Comparison of ENCODE assay signal across 8 cellular contexts in genomic region chr15:29090617-29091466, GRCh38.
DNase-seq lines count a peak whose midpoint lies in the region; ATAC-seq, FAIRE-seq and TF ChIP-seq lines count a peak whose summit lies in the region.

No MANE protein-coding gene starts in this region.

- H3K27ac ChIP-seq in pancreas: no peak overlapping the region

- H3K4me3 ChIP-seq in HFF-Myc (replicated peaks; ENCODE audit: low read depth, low read length): no peak overlapping the region
- no peak overlapping the region for H3K4me3 ChIP-seq in pancreas

- peak; percentile 36 for DNase-seq in CD1c-positive myeloid dendritic cell (ENCODE audit: extremely low spot score)
- DNase-seq in HFF-Myc (ENCODE audit: extremely low read depth, low read depth): no peak
- peak; percentile 69 for DNase-seq in activated CD4-positive, alpha-beta T cell treated with anti-CD3 and anti-CD28 coated beads for 48 hours
- peak; percentile 15 for DNase-seq in effector CD4-positive, alpha-beta T cell
- DNase-seq in pancreas: no peak

- ATAC-seq in pancreas (peak in 3 of 4 donors; percentile 24 to 49 (median 36)), HG03457 (IDR thresholded peaks at IDR 0.05; ENCODE audit: unreplicated experiment) (no peak), HG03045 (IDR thresholded peaks at IDR 0.05; ENCODE audit: unreplicated experiment) (no peak), HG03521 (IDR thresholded peaks at IDR 0.05; ENCODE audit: unreplicated experiment) (no peak)

- FAIRE-seq in pancreas (lab: Jason Lieb, UNC): no peak

- no peaks in the 10 kb centered on the region for H3K9me3 ChIP-seq in pancreas

- TF ChIP-seq CTCF in HFF-Myc (IDR thresholded peaks at IDR 0.05; ENCODE audit: low read depth, low read length, missing control alignments) (peak; percentile 81), pancreas (IDR thresholded peaks at IDR 0.05) (peak; percentile 14 to 64 (median 59))

- no peaks in the 10 kb centered on the region for H3K4me1 ChIP-seq in pancreas

- WGBS in pancreas, 2 donors: 77 to 83% methylated on average over 15 of the region's 15 CpGs

- H3K36me3 ChIP-seq in pancreas: no peaks in the 10 kb centered on the region

- H3K27me3 ChIP-seq in pancreas: no peaks in the 10 kb centered on the region

- intact Hi-C loops in pancreas (cut with DNase I): no loop called here

Comparison
In these comparisons a context has a peak if more than half of its experiments do, and no peak if none do; other contexts are left out.
1. DNase-seq: peak in CD1c-positive myeloid dendritic cell (single experiment), activated CD4-positive, alpha-beta T cell treated with anti-CD3 and anti-CD28 coated beads for 48 hours (single experiment) and effector CD4-positive, alpha-beta T cell (single experiment); none in HFF-Myc (single experiment) and pancreas (0 of 6).
2. ATAC-seq: peak in pancreas (3 of 4); none in HG03457 (single experiment), HG03045 (single experiment) and HG03521 (single experiment).